6 cellular contexts compared by ENCODE assay signal in the genomic region with DNA sequence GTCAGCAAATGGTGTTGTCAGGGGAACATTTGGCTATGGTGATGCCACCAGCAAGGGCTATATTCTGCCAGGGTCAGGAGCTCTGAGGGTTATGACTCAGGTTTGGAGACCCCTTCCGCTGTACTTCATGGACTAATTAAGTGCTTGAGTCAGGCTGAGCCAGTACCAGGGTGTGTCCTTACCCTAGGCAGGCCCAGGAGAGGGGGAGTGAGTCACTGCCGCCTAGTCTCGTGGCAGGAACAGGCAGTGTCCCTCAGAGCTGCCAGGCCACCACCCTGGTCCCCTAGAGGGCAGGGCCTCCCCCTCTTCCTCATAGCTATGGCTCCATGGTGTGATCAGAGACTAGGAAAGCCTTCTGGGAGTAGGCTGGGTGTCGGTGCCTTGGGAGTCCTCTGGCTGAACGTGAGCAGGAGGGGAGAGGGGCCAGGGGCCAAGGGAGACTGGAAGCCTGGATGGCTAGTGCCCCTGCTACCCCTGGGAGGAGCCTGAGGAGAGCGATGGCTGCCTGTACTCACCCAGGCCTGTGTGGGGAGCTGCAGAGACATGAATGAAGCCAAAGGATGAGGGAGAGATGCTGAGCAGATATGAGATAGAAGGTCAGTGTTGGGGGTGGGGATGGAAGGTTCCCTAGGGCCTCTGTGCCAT. TPM values are rescaled to one million over a fixed set of nuclear protein-coding genes. Genes with fewer than 3 reads are reported as not detected.
DNase-seq lines count a peak whose midpoint lies in the region; ATAC-seq, FAIRE-seq and TF ChIP-seq lines count a peak whose summit lies in the region.

No MANE protein-coding gene starts in this region.

- no peaks in the 10 kb centered on the region for H3K9me3 ChIP-seq in A549

- peak overlapping the region; percentile 98 for H3K27ac Mint-ChIP-seq in HFFc6
- H3K27ac Mint-ChIP-seq in natural killer cell treated with Interleukin-12 subunit alpha and Interleukin-12 subunit beta and Interleukin-15 and Interleukin-18, amount 100 ng/mL, for 72 hours: peak overlapping the region; percentile 68 to 90

- ATAC-seq in A549: peak; percentile 94 to 95
- ATAC-seq in natural killer cell treated with Interleukin-12 subunit alpha and Interleukin-12 subunit beta and Interleukin-15 and Interleukin-18, amount 100 ng/mL, for 72 hours: no peak
- no peak for ATAC-seq in GM21367 (IDR thresholded peaks at IDR 0.05; ENCODE audit: unreplicated experiment)

- H3K27me3 Mint-ChIP-seq in HFFc6 (ENCODE audit: insufficient read depth): no peaks in the 10 kb centered on the region; the same call in 1 of the 2 replicates
- H3K27me3 Mint-ChIP-seq in natural killer cell treated with Interleukin-12 subunit alpha and Interleukin-12 subunit beta and Interleukin-15 and Interleukin-18, amount 100 ng/mL, for 72 hours: no peaks in the 10 kb centered on the region

- H3K4me3 ChIP-seq in A549: no peak overlapping the region

- DNase-seq in A549 (ENCODE audit: low read depth in 1 of 2, low spot score in 1 of 2) (peak; percentile 40 to 56), HFFc6 (peak; percentile 95), amniotic epithelial cell (ENCODE audit: low read depth) (peak; percentile 47), occipital lobe (lab: John Stamatoyannopoulos, UW) (no peak)
- DNase-seq in natural killer cell treated with Interleukin-12 subunit alpha and Interleukin-12 subunit beta and Interleukin-15 and Interleukin-18, amount 100 ng/mL, for 72 hours (ENCODE audit: low spot score): no peak

- peak; percentile 56 to 59 for TF ChIP-seq RAD21 in A549 (conservative IDR thresholded peaks at IDR 0.05 in 1 of 2, IDR thresholded peaks at IDR 0.05 in 1 of 2)

- FAIRE-seq in A549 (lab: Jason Lieb, UNC): no peak

- CTCF ChIA-PET in A549 (lab: Yijun Ruan, JAX): interaction anchor here (0.6 to 4.1 kb wide), 16 partner anchors 9 to 749 kb away, joined by 3 to 24 read pairs (median 4); partner anchors contain the start of genes DOCK3 and MAPKAPK3

- no peaks in the 10 kb centered on the region for H3K9me3 Mint-ChIP-seq in HFFc6
- H3K9me3 Mint-ChIP-seq in natural killer cell treated with Interleukin-12 subunit alpha and Interleukin-12 subunit beta and Interleukin-15 and Interleukin-18, amount 100 ng/mL, for 72 hours: no peaks in the 10 kb centered on the region

- H3K27ac ChIP-seq in A549: peak overlapping the region; percentile 41 to 78; a peak in 5 of 6 replicates

- H3K4me1 ChIP-seq in A549: peaks cover 19% of the 10 kb centered on the region

- peak overlapping the region; percentile 72 for H3K4me3 Mint-ChIP-seq in HFFc6
- H3K4me3 Mint-ChIP-seq in natural killer cell treated with Interleukin-12 subunit alpha and Interleukin-12 subunit beta and Interleukin-15 and Interleukin-18, amount 100 ng/mL, for 72 hours: no peak overlapping the region

- TF ChIP-seq CTCF in A549 (IDR thresholded peaks at IDR 0.05) (peak; percentile 32; the same call in 2 of the 3 replicates), HFFc6 (IDR thresholded peaks at IDR 0.05) (peak; percentile 73)

- H3K4me1 Mint-ChIP-seq in HFFc6 (ENCODE audit: low read depth): peaks cover 80% of the 10 kb centered on the region
- H3K4me1 Mint-ChIP-seq in natural killer cell treated with Interleukin-12 subunit alpha and Interleukin-12 subunit beta and Interleukin-15 and Interleukin-18, amount 100 ng/mL, for 72 hours (ENCODE audit: low read depth in 2 of 2): peaks cover 80 to 85% of the 10 kb centered on the region in 2 donors

- POLR2A ChIA-PET in A549 (lab: Yijun Ruan, JAX): interaction anchor here (0.8 kb wide), 1 partner anchor 758 kb away, joined by 3 read pairs; the partner anchor contains the start of gene MANF

- TF ChIP-seq POLR2A in A549 (IDR thresholded peaks at IDR 0.05; ENCODE audit: low read length): no peak

- TF ChIP-seq EP300 in A549 (IDR thresholded peaks at IDR 0.05): no peak

- peaks cover 13% of the 10 kb centered on the region for H3K36me3 Mint-ChIP-seq in HFFc6 (ENCODE audit: low read depth)
- H3K36me3 Mint-ChIP-seq in natural killer cell treated with Interleukin-12 subunit alpha and Interleukin-12 subunit beta and Interleukin-15 and Interleukin-18, amount 100 ng/mL, for 72 hours: no peaks in the 10 kb centered on the region

- 20% methylated on average over 4 of the region's 6 CpGs for WGBS in A549 (ENCODE audit: missing lambda C conversion rate)

- H3K4me2 ChIP-seq in A549: peak overlapping the region; percentile 60

TF ChIP-seq in A549, 52 proteins besides CTCF, POLR2A, EP300 and RAD21:
- TF ChIP-seq FOSL2 (IDR thresholded peaks at IDR 0.05) (no peak), FOSL2 (CRISPR knock-in tag; IDR thresholded peaks at IDR 0.05) (0 out of 2 replicates have a peak, but pooled peaks have one; percentile 15), JUNB (IDR thresholded peaks at IDR 0.05) (no peak), CHD4 (IDR thresholded peaks at IDR 0.05; ENCODE audit: borderline replicate concordance) (no peak), SMC3 (IDR thresholded peaks at IDR 0.05) (peak; percentile 23; the same call in 1 of the 3 replicates)

RNA-seq across cellular contexts. Expression of gene MAPKAPK3, which starts 10.6 kb away (rescaled TPM):
- polyA plus RNA-seq in A549 (2011; rRNA removed): 16.5 and 22.8 TPM in 2 replicates
- 19.6 and 23.7 TPM in 2 replicates for polyA plus RNA-seq in A549 (2012; cell fraction: cytosol; rRNA removed)
- polyA plus RNA-seq in A549 (2012; cell fraction: nucleus; rRNA removed): 18.4 TPM in 2 replicates
- polyA plus RNA-seq in A549 (2017; fragmentation: RNase III; extraction: RNeasy Plus Mini Kit Qiagen cat#74134 plus additional on column Dnase treatment): 14.1 to 16.0 TPM (median 14.6 TPM) in 3 replicates
- 20.9 and 28.0 TPM in 2 replicates for polyA minus RNA-seq in A549 (2011; rRNA and poly(A)+ RNA removed)
- 10 to 100 TPM; 60.5 to 65.5 (median 62.8) TPM for total RNA-seq in HFFc6 (2021; fragmentation: NEBNext Ultra II Directional; extraction: Animal tissue kit (Norgen Biotek cat#: 25700))
- total RNA-seq in natural killer cell treated with Interleukin-12 subunit alpha and Interleukin-12 subunit beta and Interleukin-15 and Interleukin-18, amount 100 ng/mL, for 72 hours: 100 to 1,000 TPM in 1 of 2 donors, 10 to 100 TPM in 1; 84.8 to 106 TPM
- 5.5 TPM for total RNA-seq in occipital lobe

RNA-seq across cellular contexts. Expression of gene CISH, which starts 16.0 kb away (rescaled TPM):
- polyA plus RNA-seq in A549 (2011; rRNA removed) (0.43 and 0.95 TPM in 2 replicates), A549 (2017; fragmentation: RNase III; extraction: RNeasy Plus Mini Kit Qiagen cat#74134 plus additional on column Dnase treatment) (0.42 to 0.68 TPM (median 0.67 TPM) in 3 replicates)
- polyA plus RNA-seq in A549 (2012; cell fraction: cytosol; rRNA removed): 0.95 and 1.2 TPM in 2 replicates
- polyA plus RNA-seq in A549 (2012; cell fraction: nucleus; rRNA removed): 1.1 and 1.7 TPM in 2 replicates
- polyA minus RNA-seq in A549 (2011; rRNA and poly(A)+ RNA removed): 1.7 and 2.0 TPM in 2 replicates
- 1 to 10 TPM in 2 of 6 experiments, under 1 TPM in 4; 0.84 to 1.4 (median 0.95) TPM for total RNA-seq in HFFc6 (2021; fragmentation: NEBNext Ultra II Directional; extraction: Animal tissue kit (Norgen Biotek cat#: 25700))
- 100 to 1,000 TPM; 146 to 151 TPM for total RNA-seq in natural killer cell treated with Interleukin-12 subunit alpha and Interleukin-12 subunit beta and Interleukin-15 and Interleukin-18, amount 100 ng/mL, for 72 hours
- 0.16 TPM for total RNA-seq in occipital lobe

RNA-seq across cellular contexts. Expression of gene DOCK3, which starts 47.2 kb away (rescaled TPM):
- polyA plus RNA-seq in A549 (2011; rRNA removed) (0.40 and 0.60 TPM in 2 replicates), A549 (2017; fragmentation: RNase III; extraction: RNeasy Plus Mini Kit Qiagen cat#74134 plus additional on column Dnase treatment) (0.46 to 0.54 TPM (median 0.50 TPM) in 3 replicates)
- 0.11 and 0.12 TPM in 2 replicates for polyA plus RNA-seq in A549 (2012; cell fraction: cytosol; rRNA removed)
- 0.31 and 0.43 TPM in 2 replicates for polyA plus RNA-seq in A549 (2012; cell fraction: nucleus; rRNA removed)
- 0.49 and 0.54 TPM in 2 replicates for polyA minus RNA-seq in A549 (2011; rRNA and poly(A)+ RNA removed)
- total RNA-seq in HFFc6 (2021; fragmentation: NEBNext Ultra II Directional; extraction: Animal tissue kit (Norgen Biotek cat#: 25700)): under 1 TPM; 0.14 to 0.26 (median 0.22) TPM
- 1 to 10 TPM; 1.3 to 4.5 TPM for total RNA-seq in natural killer cell treated with Interleukin-12 subunit alpha and Interleukin-12 subunit beta and Interleukin-15 and Interleukin-18, amount 100 ng/mL, for 72 hours
- total RNA-seq in occipital lobe: 42.6 TPM

RNA-seq across cellular contexts. Expression of gene HEMK1, which starts 58.2 kb away (rescaled TPM):
- polyA plus RNA-seq in A549 (2011; rRNA removed): 4.7 and 5.1 TPM in 2 replicates
- polyA plus RNA-seq in A549 (2012; cell fraction: cytosol; rRNA removed): 5.4 and 7.1 TPM in 2 replicates
- 13.6 and 15.4 TPM in 2 replicates for polyA plus RNA-seq in A549 (2012; cell fraction: nucleus; rRNA removed)
- polyA plus RNA-seq in A549 (2017; fragmentation: RNase III; extraction: RNeasy Plus Mini Kit Qiagen cat#74134 plus additional on column Dnase treatment): 4.3 to 5.4 TPM (median 4.3 TPM) in 3 replicates
- 7.1 and 9.3 TPM in 2 replicates for polyA minus RNA-seq in A549 (2011; rRNA and poly(A)+ RNA removed)
- total RNA-seq in HFFc6 (2021; fragmentation: NEBNext Ultra II Directional; extraction: Animal tissue kit (Norgen Biotek cat#: 25700)): 10 to 100 TPM; 17.9 to 20.7 (median 19.2) TPM
- 10 to 100 TPM; 31.5 to 48.4 TPM for total RNA-seq in natural killer cell treated with Interleukin-12 subunit alpha and Interleukin-12 subunit beta and Interleukin-15 and Interleukin-18, amount 100 ng/mL, for 72 hours
- 6.9 TPM for total RNA-seq in occipital lobe

RNA-seq across cellular contexts. Expression of gene C3orf18, which starts 60.0 kb away (rescaled TPM):
- polyA plus RNA-seq in A549 (2011; rRNA removed) (3.4 and 5.0 TPM in 2 replicates), A549 (2017; fragmentation: RNase III; extraction: RNeasy Plus Mini Kit Qiagen cat#74134 plus additional on column Dnase treatment) (3.9 to 5.9 TPM (median 5.4 TPM) in 3 replicates)
- polyA plus RNA-seq in A549 (2012; cell fraction: cytosol; rRNA removed): 4.0 and 5.0 TPM in 2 replicates
- polyA plus RNA-seq in A549 (2012; cell fraction: nucleus; rRNA removed): 7.0 and 11.2 TPM in 2 replicates
- 4.3 and 5.4 TPM in 2 replicates for polyA minus RNA-seq in A549 (2011; rRNA and poly(A)+ RNA removed)
- 10 to 100 TPM; 12.9 to 15.5 (median 14.2) TPM for total RNA-seq in HFFc6 (2021; fragmentation: NEBNext Ultra II Directional; extraction: Animal tissue kit (Norgen Biotek cat#: 25700))
- 1 to 10 TPM; 5.1 to 6.2 TPM for total RNA-seq in natural killer cell treated with Interleukin-12 subunit alpha and Interleukin-12 subunit beta and Interleukin-15 and Interleukin-18, amount 100 ng/mL, for 72 hours
- 13.6 TPM for total RNA-seq in occipital lobe

Comparison
In these comparisons a context has a peak if more than half of its experiments do, and no peak if none do; other contexts are left out.
1. ATAC-seq: peak in A549 (2 of 2); none in natural killer cell treated with Interleukin-12 subunit alpha and Interleukin-12 subunit beta and Interleukin-15 and Interleukin-18, amount 100 ng/mL, for 72 hours (0 of 2) and GM21367 (single experiment).
2. DNase-seq: peak in A549 (2 of 2), HFFc6 (single experiment) and amniotic epithelial cell (single experiment); none in natural killer cell treated with Interleukin-12 subunit alpha and Interleukin-12 subunit beta and Interleukin-15 and Interleukin-18, amount 100 ng/mL, for 72 hours (single experiment) and occipital lobe (single experiment).
3. RNA of gene CISH, which starts 16.0 kb away (total RNA-seq): 146 to 151 TPM in natural killer cell treated with Interleukin-12 subunit alpha and Interleukin-12 subunit beta and Interleukin-15 and Interleukin-18, amount 100 ng/mL, for 72 hours; 0.84 to 1.4 TPM in HFFc6 and 0.16 TPM in occipital lobe (single experiment); every median in the first group is over 10 times any median in the second.